ENCODE assay signal across 8 cellular contexts in genomic region chr13:97221989-97222700, GRCh38. TPM values are rescaled to one million over a fixed set of nuclear protein-coding genes. Genes with fewer than 3 reads are reported as not detected.
DNase-seq lines count a peak whose midpoint lies in the region; ATAC-seq and TF ChIP-seq lines count a peak whose summit lies in the region.

A gene with protein sequence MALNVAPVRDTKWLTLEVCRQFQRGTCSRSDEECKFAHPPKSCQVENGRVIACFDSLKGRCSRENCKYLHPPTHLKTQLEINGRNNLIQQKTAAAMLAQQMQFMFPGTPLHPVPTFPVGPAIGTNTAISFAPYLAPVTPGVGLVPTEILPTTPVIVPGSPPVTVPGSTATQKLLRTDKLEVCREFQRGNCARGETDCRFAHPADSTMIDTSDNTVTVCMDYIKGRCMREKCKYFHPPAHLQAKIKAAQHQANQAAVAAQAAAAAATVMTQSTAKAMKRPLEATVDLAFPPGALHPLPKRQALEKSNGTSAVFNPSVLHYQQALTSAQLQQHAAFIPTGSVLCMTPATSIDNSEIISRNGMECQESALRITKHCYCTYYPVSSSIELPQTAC (plus strand): TSS chr13:97222333. CDS start chr13:97276236, 53,903 bp downstream.

- in situ Hi-C loops in IMR-90 (cut with MboI; ENCODE audit: low sequenced_read_pairs), result no loop called here

- peak within 1 kb of the TSS; percentile 90 for H3K14ac ChIP-seq in IMR-90 (replicated peaks; ENCODE audit: low read depth, low read length)

- peak within 1 kb of the TSS; percentile 26 for H2AK9ac ChIP-seq in IMR-90 (replicated peaks; ENCODE audit: low read depth, low read length, poor library complexity)

- H3K4me1 ChIP-seq in IMR-90 (ENCODE audit: control insufficient read depth, insufficient read depth, low read length), result peaks cover 11% of the 10 kb centered on the region
- peaks cover 34% of the 10 kb centered on the region for H3K4me1 ChIP-seq in mucosa of stomach (ENCODE audit: control insufficient read depth, insufficient read depth, low read length)

- peaks cover 45% of the 10 kb centered on the region for H3K4me1 Mint-ChIP-seq in activated T-cell treated with anti-CD3 and anti-CD28 coated beads, Interleukin-2, amount 50 U/mL, for 24 hours (ENCODE audit: low read depth)

- peak within 1 kb of the TSS; percentile 86 for H3K27ac Mint-ChIP-seq in activated T-cell treated with anti-CD3 and anti-CD28 coated beads, Interleukin-2, amount 50 U/mL, for 24 hours

- POLR2A ChIA-PET in IMR-90 (lab: Charles Lee; ENCODE audit: unreplicated experiment), result interaction anchor here (0.6 to 1.7 kb wide), 6 partner anchors 12 to 111 kb away, joined by 3 to 5 read pairs (median 4); no protein-coding TSS in a partner anchor

- peak within 1 kb of the TSS; percentile 90 for H3K4me3 ChIP-seq in IMR-90 (ENCODE audit: insufficient read depth, low read depth, low read length)
- H3K4me3 ChIP-seq in mucosa of stomach (ENCODE audit: low read length), result peak within 1 kb of the TSS; percentile 60

- H3K4ac ChIP-seq in IMR-90 (ENCODE audit: low read depth, low read length), result peak within 1 kb of the TSS; percentile 83

- H4K8ac ChIP-seq in IMR-90 (ENCODE audit: low read depth in 2 of 2, low read length in 2 of 2), result peak within 1 kb of the TSS; percentile 64 to 86

- H2BK5ac ChIP-seq in IMR-90 (ENCODE audit: low read depth, low read length, poor library complexity, severe bottlenecking), result peak within 1 kb of the TSS; percentile 95

- H2BK15ac ChIP-seq in IMR-90 (ENCODE audit: low read depth, low read length), result peak within 1 kb of the TSS; percentile 37; the same call in 1 of the 3 replicates

- H4K5ac ChIP-seq in IMR-90 (ENCODE audit: low read depth, low read length), result peak within 1 kb of the TSS; percentile 66; the same call in 1 of the 2 replicates

- peak within 1 kb of the TSS; percentile 82 for H2AFZ ChIP-seq in IMR-90 (replicated peaks; ENCODE audit: low read length, poor library complexity)

- no peaks in the 10 kb centered on the region for H3K27me3 ChIP-seq in IMR-90 (ENCODE audit: control insufficient read depth, insufficient read depth, low read length)
- no peaks in the 10 kb centered on the region for H3K27me3 ChIP-seq in mucosa of stomach (ENCODE audit: control insufficient read depth, insufficient read depth, low read length)

- H3K56ac ChIP-seq in IMR-90 (ENCODE audit: extremely low read depth, insufficient read depth, low read length), result peak within 1 kb of the TSS; percentile 94

- peaks cover 15% of the 10 kb centered on the region for H3K36me3 Mint-ChIP-seq in activated T-cell treated with anti-CD3 and anti-CD28 coated beads, Interleukin-2, amount 50 U/mL, for 24 hours (ENCODE audit: low read depth)

- H2BK120ac ChIP-seq in IMR-90 (ENCODE audit: low read depth, low read length), result peak within 1 kb of the TSS; percentile 61

- peak within 1 kb of the TSS; percentile 96 for H3K18ac ChIP-seq in IMR-90 (ENCODE audit: low read depth, low read length)

- H2BK20ac ChIP-seq in IMR-90 (ENCODE audit: low read depth, low read length), result peak within 1 kb of the TSS; percentile 4; the same call in 1 of the 2 replicates

- H3K9ac ChIP-seq in IMR-90 (ENCODE audit: low read depth, low read length) (peak within 1 kb of the TSS; percentile 94), mucosa of stomach (ENCODE audit: low read length) (peak within 1 kb of the TSS; percentile 93)

- H3K9me3 Mint-ChIP-seq in activated T-cell treated with anti-CD3 and anti-CD28 coated beads, Interleukin-2, amount 50 U/mL, for 24 hours, result no peaks in the 10 kb centered on the region

- dilution Hi-C loops in IMR-90 (cut with HindIII; ENCODE audit: low sequenced_read_pairs, unreplicated experiment), result no loop called here

- CTCF ChIA-PET in IMR-90 (lab: Yijun Ruan, JAX), result interaction anchor here (0.9 to 3.0 kb wide), 8 partner anchors 9 to 126 kb away, joined by 3 to 21 read pairs (median 4); no protein-coding TSS in a partner anchor

- intact Hi-C loops in IMR-90 (cut with micrococcal nuclease), result loop anchor here (1.0 to 5.0 kb wide), 4 partner anchors 107 to 211 kb away; no protein-coding TSS in a partner anchor

- peaks cover 21% of the 10 kb centered on the region for H4K20me1 ChIP-seq in IMR-90 (ENCODE audit: insufficient read depth, low read length)

- no peak for TF ChIP-seq RAD21 in IMR-90 (IDR thresholded peaks at IDR 0.05; ENCODE audit: low read length)

- no TSS peak for BruUV-seq in IMR-90 (replicated peaks; lab: Mats Ljungman, UMichigan)

- H2AK5ac ChIP-seq in IMR-90 (ENCODE audit: low read depth, low read length), result no peak within 1 kb of the TSS

- peak within 1 kb of the TSS; percentile 91 for H3K4me2 ChIP-seq in IMR-90 (ENCODE audit: low read depth, low read length)

- 0% methylated on average over 8 of the region's 15 CpGs; no CpG with 5 or more reads in 1 of the 2 experiments for WGBS in IMR-90 (ENCODE audit: extremely low coverage in 2 of 2, insufficient read length in 1 of 2), 2 experiments

- ATAC-seq in GM21529 (IDR thresholded peaks at IDR 0.05; ENCODE audit: unreplicated experiment) (peak; percentile 95), IMR-90 (ENCODE audit: low read depth) (peak; percentile 97)

- TF ChIP-seq POLR2A in IMR-90 (IDR thresholded peaks at IDR 0.05; ENCODE audit: low read depth, low read length) (peak; percentile 88), erythroblast (IDR thresholded peaks at IDR 0.05; ENCODE audit: low read length) (peak; percentile 99)

- H3K9me3 ChIP-seq in IMR-90 (ENCODE audit: control insufficient read depth, insufficient read depth, low read length), result no peaks in the 10 kb centered on the region
- H3K9me3 ChIP-seq in mucosa of stomach (ENCODE audit: control insufficient read depth, low read length), result no peaks in the 10 kb centered on the region

- H3K4me3 Mint-ChIP-seq in activated T-cell treated with anti-CD3 and anti-CD28 coated beads, Interleukin-2, amount 50 U/mL, for 24 hours, result peak within 1 kb of the TSS; percentile 83

- peak within 1 kb of the TSS; percentile 82 for H4K91ac ChIP-seq in IMR-90 (ENCODE audit: insufficient read depth, low read depth, low read length)

- peak; percentile 92 for DNase-seq in DMS 273 (lab: John Stamatoyannopoulos, UW; ENCODE audit: unreplicated experiment)
- DNase-seq in IMR-90, result peak; percentile 94
- DNase-seq in OCI-M2 (lab: John Stamatoyannopoulos, UW; ENCODE audit: unreplicated experiment), result peak; percentile 29
- DNase-seq in activated T-cell treated with anti-CD3 and anti-CD28 coated beads, Interleukin-2, amount 50 U/mL, for 24 hours, result peak; percentile 82
- DNase-seq in erythroblast (lab: John Stamatoyannopoulos, UW), result peak; percentile 92 to 95
- DNase-seq in stimulated activated CD8-positive, alpha-beta memory T cell treated with anti-CD3 and anti-CD28 coated beads, Interleukin-4, amount 100 ng/mL, for 48 hours, result peak; percentile 86

- no peaks in the 10 kb centered on the region for H3K27me3 Mint-ChIP-seq in activated T-cell treated with anti-CD3 and anti-CD28 coated beads, Interleukin-2, amount 50 U/mL, for 24 hours

- H3K79me1 ChIP-seq in IMR-90 (ENCODE audit: low read depth in 1 of 2, low read length in 2 of 2), result peaks cover 0 to 19% of the 10 kb centered on the region in 2 experiments; a peak in 2 of 4 replicates

- no peaks in the 10 kb centered on the region for H3K36me3 ChIP-seq in IMR-90 (ENCODE audit: control insufficient read depth, insufficient read depth, low read length)
- H3K36me3 ChIP-seq in mucosa of stomach (ENCODE audit: control insufficient read depth, insufficient read depth, low read length), result no peaks in the 10 kb centered on the region

- peak within 1 kb of the TSS; percentile 94 for H3K23ac ChIP-seq in IMR-90 (ENCODE audit: low read depth, low read length)

- TF ChIP-seq CTCF in IMR-90 (conservative IDR thresholded peaks at IDR 0.05; ENCODE audit: low read depth, low read length), result no peak

- H3K9me1 ChIP-seq in IMR-90 (ENCODE audit: insufficient read depth, low read length), result peaks cover 10% of the 10 kb centered on the region; the same call in 1 of the 2 replicates

- peak within 1 kb of the TSS; percentile 95 for H3K27ac ChIP-seq in IMR-90 (ENCODE audit: insufficient read depth, low read length)

TF ChIP-seq in IMR-90, 13 proteins besides CTCF, POLR2A, EP300 and RAD21:
- TF ChIP-seq SMC3 (IDR thresholded peaks at IDR 0.05; ENCODE audit: low read depth, low read length), result no peak
- TF ChIP-seq MAFK (IDR thresholded peaks at IDR 0.05; ENCODE audit: low read depth, low read length), result no peak
- TF ChIP-seq ELK1 (IDR thresholded peaks at IDR 0.05; ENCODE audit: borderline replicate concordance, low read depth, low read length), result no peak
- no peak for TF ChIP-seq MAZ (IDR thresholded peaks at IDR 0.05; ENCODE audit: borderline replicate concordance, low read depth, low read length)
- TF ChIP-seq RFX5 (IDR thresholded peaks at IDR 0.05; ENCODE audit: low read depth, low read length), result peak; percentile 60; the same call in 1 of the 2 replicates
- no peak for TF ChIP-seq FOS (IDR thresholded peaks at IDR 0.05; ENCODE audit: low read depth, low read length)
- TF ChIP-seq NFE2L2 (IDR thresholded peaks at IDR 0.05; ENCODE audit: low read depth, low read length), result no peak
- TF ChIP-seq CEBPB (IDR thresholded peaks at IDR 0.05; ENCODE audit: low read depth, low read length), result no peak

RNA-seq across cellular contexts. Expression of the gene that starts here (rescaled TPM):
- total RNA-seq in IMR-90 (2012; rRNA removed), result 103 and 126 TPM in 2 replicates
- 24.8 and 26.9 TPM in 2 replicates for polyA plus RNA-seq in IMR-90 (2012; rRNA removed)
- polyA plus RNA-seq in IMR-90 (2012; cell fraction: cytosol; rRNA removed), result 8.1 and 11.6 TPM in 2 replicates
- 9.4 and 35.9 TPM in 2 replicates for polyA plus RNA-seq in IMR-90 (2012; cell fraction: nucleus; rRNA removed; ENCODE audit: low replicate concordance)

Comparison
In these comparisons a context has a peak if more than half of its experiments do, and no peak if none do; other contexts are left out.
1. Peak in every context shown above with its lines: DNase-seq, ATAC-seq, H3K4me3 ChIP-seq and H3K27ac ChIP-seq.
2. DNase-seq: peak in every context shown above with its lines; median percentile 94 in IMR-90; 94 in erythroblast; 92 in DMS 273; 86 in stimulated activated CD8-positive, alpha-beta memory T cell treated with anti-CD3 and anti-CD28 coated beads, Interleukin-4, amount 100 ng/mL, for 48 hours; 82 in activated T-cell treated with anti-CD3 and anti-CD28 coated beads, Interleukin-2, amount 50 U/mL, for 24 hours; 29 in OCI-M2.